8 cellular contexts compared by ENCODE assay signal in genomic region chr3:25897019-25897418, GRCh38.
A peak's percentile ranks its signal among the peaks of the same experiment; 100 is the strongest.
DNase-seq lines count a peak whose midpoint lies in the region; ATAC-seq, FAIRE-seq and TF ChIP-seq lines count a peak whose summit lies in the region.

No MANE protein-coding gene starts in this region.

- 68% methylated on average over 6 of the region's 6 CpGs for WGBS in mammary epithelial cell (ENCODE audit: low coverage, missing lambda C conversion rate)

- peak; percentile 16 to 42 for TF ChIP-seq CTCF in mammary epithelial cell (conservative IDR thresholded peaks at IDR 0.05 in 1 of 2, IDR thresholded peaks at IDR 0.05 in 1 of 2; ENCODE audit: extremely low read depth in 1 of 2, insufficient read depth in 1 of 2, low read depth in 1 of 2, low read length in 2 of 2)

- no peak overlapping the region for H3K9ac ChIP-seq in mammary epithelial cell (ENCODE audit: insufficient read depth, low read length)

- CTCF ChIA-PET in mammary epithelial cell (lab: Charles Lee; ENCODE audit: low non-redundant PET) = no interaction called here

- in situ Hi-C loops in mammary epithelial cell (cut with MboI; ENCODE audit: low sequenced_read_pairs in 2 of 2) = no loop called here

- no peak overlapping the region for H3K4me2 ChIP-seq in mammary epithelial cell (ENCODE audit: insufficient read depth, low read depth, low read length)

- H3K36me3 ChIP-seq in mammary epithelial cell (ENCODE audit: insufficient read depth, low read length) = no peaks in the 10 kb centered on the region

- no peaks in the 10 kb centered on the region for H3K9me3 ChIP-seq in mammary epithelial cell (replicated peaks; ENCODE audit: insufficient read depth, low read length)

- ATAC-seq in HG03460 (IDR thresholded peaks at IDR 0.05; ENCODE audit: unreplicated experiment) (no peak), Right ventricle myocardium inferior (no peak)

- BruUV-seq in mammary epithelial cell (replicated peaks; lab: Mats Ljungman, UMichigan) = no TSS peak

- H3K27me3 ChIP-seq in mammary epithelial cell (ENCODE audit: insufficient read depth, low read length) = no peaks in the 10 kb centered on the region

- H4K20me1 ChIP-seq in mammary epithelial cell (ENCODE audit: insufficient read depth, low read length) = no peaks in the 10 kb centered on the region

- H2AFZ ChIP-seq in mammary epithelial cell (ENCODE audit: low read depth, low read length) = no peak overlapping the region

- no peak overlapping the region for H3K4me3 ChIP-seq in mammary epithelial cell (replicated peaks in 1 of 3; ENCODE audit: insufficient read depth in 1 of 3, low read depth in 2 of 3, low read length in 3 of 3)

- no peaks in the 10 kb centered on the region for H3K79me2 ChIP-seq in mammary epithelial cell (ENCODE audit: insufficient read depth, low read length)

- DNase-seq in COLO668 (lab: John Stamatoyannopoulos, UW; ENCODE audit: unreplicated experiment) (peak; percentile 1), GM19239 (ENCODE audit: insufficient read length, low spot score) (peak; percentile 17), HTR-8/SVneo (ENCODE audit: insufficient read length, low spot score) (peak; percentile 13), mammary epithelial cell (no peak), inferior parietal cortex (ENCODE audit: extremely low spot score) (no peak), caudate nucleus (lab: John Stamatoyannopoulos, UW) (no peak), Right ventricle myocardium inferior (ENCODE audit: missing footprints) (no peak)

- intact Hi-C loops in mammary epithelial cell (cut with micrococcal nuclease) = no loop called here
- intact Hi-C loops in Right ventricle myocardium inferior (cut with DNase I) = no loop called here

- H3K27ac ChIP-seq in mammary epithelial cell (ENCODE audit: insufficient read depth, low read depth, low read length) (no peak overlapping the region), caudate nucleus (ENCODE audit: low read depth, low read length) (no peak overlapping the region)

- dilution Hi-C loops in mammary epithelial cell (cut with HindIII; ENCODE audit: low sequenced_read_pairs) = no loop called here

- FAIRE-seq in GM19239 (lab: Jason Lieb, UNC) (peak; percentile 67), HTR-8/SVneo (lab: Jason Lieb, UNC) (no peak)

- H3K4me1 ChIP-seq in mammary epithelial cell (ENCODE audit: insufficient read depth, low read length) = no peaks in the 10 kb centered on the region

Comparison
In these comparisons a context has a peak if more than half of its experiments do, and no peak if none do; other contexts are left out.
1. DNase-seq: peak in COLO668 (single experiment), GM19239 (single experiment) and HTR-8/SVneo (single experiment); none in mammary epithelial cell (single experiment), inferior parietal cortex (single experiment), caudate nucleus (0 of 61) and Right ventricle myocardium inferior (single experiment).